Comparison of ENCODE assay signal across 14 cellular contexts in genomic region chr16:85661131-85662035, GRCh38.
"Had no signal": no experiment of that assay in that cellular context is flagged by ENCODE, and none has a peak within 500 bp of the region (broad histone marks: within the 10 kb centered on the region; RNA-seq: fewer than 3 reads in every experiment).

No MANE protein-coding gene starts in this region.

- ATAC-seq: pancreas; stimulated activated effector memory CD8-positive, alpha-beta T cell treated with anti-CD3 and anti-CD28 coated beads, Interleukin-12 subunit alpha, Interleukin-12 subunit beta, amount 100 ng/mL, for 72 hours had no signal

- H3K27me3 ChIP-seq: adrenal gland, pancreas, transverse colon had no signal

- H3K4me3 ChIP-seq: adrenal gland, pancreas, SK-N-MC, transverse colon had no signal

- H3K27ac ChIP-seq: pancreas, SK-N-MC, transverse colon had no signal

- H3K4me1 ChIP-seq: pancreas had no signal

- DNase-seq: activated B cell treated with CpG ODN at 0.5 μM for 24 hours; activated CD4-positive, alpha-beta T cell treated with anti-CD3 and anti-CD28 coated beads, Interleukin-2, amount 10 ng/mL, durations not matched to agents 7 days and 5 days; activated CD8-positive, alpha-beta memory T cell treated with anti-CD3 and anti-CD28 coated beads for 24 hours; activated naive CD4-positive, alpha-beta T cell treated with anti-CD3 and anti-CD28 coated beads, Interleukin-2, amount 10 ng/mL, durations not matched to agents 7 days and 5 days; central memory CD4-positive, alpha-beta T cell; cortex of kidney; mesenchymal stem cell; nephron progenitor cell; small intestine; transverse colon had no signal

- FAIRE-seq: pancreas, small intestine had no signal

- H3K9me3 ChIP-seq: adrenal gland, pancreas, transverse colon had no signal
